1 cellular context compared by ENCODE assay signal in the genomic region with DNA sequence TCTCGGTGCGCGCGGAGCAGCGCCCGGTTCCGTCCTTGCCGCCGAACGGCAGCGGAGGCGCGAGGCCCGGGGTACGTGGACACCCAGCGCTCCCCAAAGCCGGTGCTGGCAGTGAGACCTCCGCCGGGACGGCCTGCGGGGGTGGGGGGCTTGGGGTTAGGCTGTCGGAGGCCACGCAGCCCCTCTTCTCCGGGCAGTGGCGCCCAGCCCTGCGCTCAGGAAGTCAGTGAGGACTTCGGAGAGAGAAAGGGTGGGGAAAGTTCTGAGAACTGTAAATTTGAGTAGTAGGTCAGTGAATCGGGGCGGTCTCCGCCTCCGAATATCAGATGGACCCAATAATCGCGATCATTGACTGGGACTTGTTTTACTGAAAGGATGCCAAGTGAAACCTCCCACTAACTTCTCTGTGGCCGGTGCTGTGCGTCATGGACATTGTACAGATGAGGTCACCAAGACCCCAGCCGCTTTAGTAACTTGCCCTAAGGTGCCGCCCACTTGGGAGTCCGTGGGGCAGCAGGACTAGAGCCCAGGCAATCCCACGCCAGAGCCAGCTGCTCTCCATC.
TF ChIP-seq lines count a peak whose summit lies in the region.

No MANE protein-coding gene starts in this region.

TF ChIP-seq in HepG2, 621 proteins besides CTCF, POLR2A, EP300 and RAD21 (continues in another document):
- TF ChIP-seq, protein P1, sequence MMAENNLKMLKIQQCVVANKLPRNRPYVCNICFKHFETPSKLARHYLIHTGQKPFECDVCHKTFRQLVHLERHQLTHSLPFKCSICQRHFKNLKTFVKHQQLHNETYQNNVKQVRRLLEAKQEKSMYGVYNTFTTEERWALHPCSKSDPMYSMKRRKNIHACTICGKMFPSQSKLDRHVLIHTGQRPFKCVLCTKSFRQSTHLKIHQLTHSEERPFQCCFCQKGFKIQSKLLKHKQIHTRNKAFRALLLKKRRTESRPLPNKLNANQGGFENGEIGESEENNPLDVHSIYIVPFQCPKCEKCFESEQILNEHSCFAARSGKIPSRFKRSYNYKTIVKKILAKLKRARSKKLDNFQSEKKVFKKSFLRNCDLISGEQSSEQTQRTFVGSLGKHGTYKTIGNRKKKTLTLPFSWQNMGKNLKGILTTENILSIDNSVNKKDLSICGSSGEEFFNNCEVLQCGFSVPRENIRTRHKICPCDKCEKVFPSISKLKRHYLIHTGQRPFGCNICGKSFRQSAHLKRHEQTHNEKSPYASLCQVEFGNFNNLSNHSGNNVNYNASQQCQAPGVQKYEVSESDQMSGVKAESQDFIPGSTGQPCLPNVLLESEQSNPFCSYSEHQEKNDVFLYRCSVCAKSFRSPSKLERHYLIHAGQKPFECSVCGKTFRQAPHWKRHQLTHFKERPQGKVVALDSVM (CRISPR knock-in tag; IDR thresholded peaks at IDR 0.05) = no peak
- TF ChIP-seq, protein P2, sequence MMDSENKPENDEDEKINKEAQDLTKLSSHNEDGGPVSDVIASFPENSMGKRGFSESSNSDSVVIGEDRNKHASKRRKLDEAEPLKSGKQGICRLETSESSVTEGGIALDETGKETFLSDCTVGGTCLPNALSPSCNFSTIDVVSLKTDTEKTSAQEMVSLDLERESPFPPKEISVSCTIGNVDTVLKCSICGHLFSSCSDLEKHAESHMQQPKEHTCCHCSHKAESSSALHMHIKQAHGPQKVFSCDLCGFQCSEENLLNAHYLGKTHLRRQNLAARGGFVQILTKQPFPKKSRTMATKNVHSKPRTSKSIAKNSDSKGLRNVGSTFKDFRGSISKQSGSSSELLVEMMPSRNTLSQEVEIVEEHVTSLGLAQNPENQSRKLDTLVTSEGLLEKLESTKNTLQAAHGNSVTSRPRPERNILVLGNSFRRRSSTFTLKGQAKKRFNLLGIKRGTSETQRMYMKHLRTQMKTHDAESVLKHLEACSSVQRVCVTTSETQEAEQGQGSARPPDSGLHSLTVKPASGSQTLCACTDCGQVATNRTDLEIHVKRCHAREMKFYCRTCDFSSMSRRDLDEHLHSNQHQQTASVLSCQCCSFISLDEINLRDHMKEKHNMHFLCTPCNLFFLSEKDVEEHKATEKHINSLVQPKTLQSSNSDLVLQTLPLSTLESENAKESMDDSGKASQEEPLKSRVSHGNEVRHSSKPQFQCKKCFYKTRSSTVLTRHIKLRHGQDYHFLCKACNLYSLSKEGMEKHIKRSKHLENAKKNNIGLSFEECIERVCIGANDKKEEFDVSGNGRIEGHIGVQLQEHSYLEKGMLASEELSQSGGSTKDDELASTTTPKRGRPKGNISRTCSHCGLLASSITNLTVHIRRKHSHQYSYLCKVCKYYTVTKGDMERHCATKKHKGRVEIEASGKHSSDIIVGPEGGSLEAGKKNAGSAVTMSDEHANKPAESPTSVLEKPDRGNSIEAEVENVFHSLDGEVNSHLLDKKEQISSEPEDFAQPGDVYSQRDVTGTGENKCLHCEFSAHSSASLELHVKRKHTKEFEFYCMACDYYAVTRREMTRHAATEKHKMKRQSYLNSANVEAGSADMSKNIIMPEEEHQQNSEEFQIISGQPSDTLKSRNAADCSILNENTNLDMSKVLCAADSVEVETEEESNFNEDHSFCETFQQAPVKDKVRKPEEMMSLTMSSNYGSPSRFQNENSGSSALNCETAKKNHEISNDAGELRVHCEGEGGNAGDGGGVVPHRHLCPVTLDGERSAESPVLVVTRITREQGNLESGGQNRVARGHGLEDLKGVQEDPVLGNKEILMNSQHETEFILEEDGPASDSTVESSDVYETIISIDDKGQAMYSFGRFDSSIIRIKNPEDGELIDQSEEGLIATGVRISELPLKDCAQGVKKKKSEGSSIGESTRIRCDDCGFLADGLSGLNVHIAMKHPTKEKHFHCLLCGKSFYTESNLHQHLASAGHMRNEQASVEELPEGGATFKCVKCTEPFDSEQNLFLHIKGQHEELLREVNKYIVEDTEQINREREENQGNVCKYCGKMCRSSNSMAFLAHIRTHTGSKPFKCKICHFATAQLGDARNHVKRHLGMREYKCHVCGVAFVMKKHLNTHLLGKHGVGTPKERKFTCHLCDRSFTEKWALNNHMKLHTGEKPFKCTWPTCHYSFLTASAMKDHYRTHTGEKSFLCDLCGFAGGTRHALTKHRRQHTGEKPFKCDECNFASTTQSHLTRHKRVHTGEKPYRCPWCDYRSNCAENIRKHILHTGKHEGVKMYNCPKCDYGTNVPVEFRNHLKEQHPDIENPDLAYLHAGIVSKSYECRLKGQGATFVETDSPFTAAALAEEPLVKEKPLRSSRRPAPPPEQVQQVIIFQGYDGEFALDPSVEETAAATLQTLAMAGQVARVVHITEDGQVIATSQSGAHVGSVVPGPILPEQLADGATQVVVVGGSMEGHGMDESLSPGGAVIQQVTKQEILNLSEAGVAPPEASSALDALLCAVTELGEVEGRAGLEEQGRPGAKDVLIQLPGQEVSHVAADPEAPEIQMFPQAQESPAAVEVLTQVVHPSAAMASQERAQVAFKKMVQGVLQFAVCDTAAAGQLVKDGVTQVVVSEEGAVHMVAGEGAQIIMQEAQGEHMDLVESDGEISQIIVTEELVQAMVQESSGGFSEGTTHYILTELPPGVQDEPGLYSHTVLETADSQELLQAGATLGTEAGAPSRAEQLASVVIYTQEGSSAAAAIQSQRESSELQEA (CRISPR knock-in tag; IDR thresholded peaks at IDR 0.05; ENCODE audit: not compliant biosample characterization) = no peak
- no peak for TF ChIP-seq KDM4B (CRISPR knock-in tag; IDR thresholded peaks at IDR 0.05)
- peak; percentile 69; the same call in 1 of the 2 replicates for TF ChIP-seq ZNF747 (CRISPR knock-in tag; IDR thresholded peaks at IDR 0.05; ENCODE audit: borderline replicate concordance)
- no peak for TF ChIP-seq NFRKB (IDR thresholded peaks at IDR 0.05)
- TF ChIP-seq, protein P3, sequence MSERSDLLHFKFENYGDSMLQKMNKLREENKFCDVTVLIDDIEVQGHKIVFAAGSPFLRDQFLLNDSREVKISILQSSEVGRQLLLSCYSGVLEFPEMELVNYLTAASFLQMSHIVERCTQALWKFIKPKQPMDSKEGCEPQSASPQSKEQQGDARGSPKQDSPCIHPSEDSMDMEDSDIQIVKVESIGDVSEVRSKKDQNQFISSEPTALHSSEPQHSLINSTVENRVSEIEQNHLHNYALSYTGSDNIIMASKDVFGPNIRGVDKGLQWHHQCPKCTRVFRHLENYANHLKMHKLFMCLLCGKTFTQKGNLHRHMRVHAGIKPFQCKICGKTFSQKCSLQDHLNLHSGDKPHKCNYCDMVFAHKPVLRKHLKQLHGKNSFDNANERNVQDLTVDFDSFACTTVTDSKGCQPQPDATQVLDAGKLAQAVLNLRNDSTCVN (CRISPR knock-in tag; IDR thresholded peaks at IDR 0.05; ENCODE audit: borderline replicate concordance) = no peak
- no peak for TF ChIP-seq RARG (CRISPR knock-in tag; IDR thresholded peaks at IDR 0.05; ENCODE audit: low read depth)
- no peak for TF ChIP-seq TAF15 (IDR thresholded peaks at IDR 0.05; ENCODE audit: low read depth, low read length, poor library complexity, severe bottlenecking)
- TF ChIP-seq ZBTB42 (CRISPR knock-in tag; IDR thresholded peaks at IDR 0.05) = no peak
- TF ChIP-seq SMAD3 (CRISPR knock-in tag; IDR thresholded peaks at IDR 0.05) = no peak
- 0 out of 2 replicates have a peak, but pooled peaks have one; percentile 46 for TF ChIP-seq KAT7 (CRISPR knock-in tag; IDR thresholded peaks at IDR 0.05; ENCODE audit: borderline replicate concordance)
- TF ChIP-seq ZNF589 (CRISPR knock-in tag; conservative IDR thresholded peaks at IDR 0.05) = no peak
- TF ChIP-seq, protein P4, sequence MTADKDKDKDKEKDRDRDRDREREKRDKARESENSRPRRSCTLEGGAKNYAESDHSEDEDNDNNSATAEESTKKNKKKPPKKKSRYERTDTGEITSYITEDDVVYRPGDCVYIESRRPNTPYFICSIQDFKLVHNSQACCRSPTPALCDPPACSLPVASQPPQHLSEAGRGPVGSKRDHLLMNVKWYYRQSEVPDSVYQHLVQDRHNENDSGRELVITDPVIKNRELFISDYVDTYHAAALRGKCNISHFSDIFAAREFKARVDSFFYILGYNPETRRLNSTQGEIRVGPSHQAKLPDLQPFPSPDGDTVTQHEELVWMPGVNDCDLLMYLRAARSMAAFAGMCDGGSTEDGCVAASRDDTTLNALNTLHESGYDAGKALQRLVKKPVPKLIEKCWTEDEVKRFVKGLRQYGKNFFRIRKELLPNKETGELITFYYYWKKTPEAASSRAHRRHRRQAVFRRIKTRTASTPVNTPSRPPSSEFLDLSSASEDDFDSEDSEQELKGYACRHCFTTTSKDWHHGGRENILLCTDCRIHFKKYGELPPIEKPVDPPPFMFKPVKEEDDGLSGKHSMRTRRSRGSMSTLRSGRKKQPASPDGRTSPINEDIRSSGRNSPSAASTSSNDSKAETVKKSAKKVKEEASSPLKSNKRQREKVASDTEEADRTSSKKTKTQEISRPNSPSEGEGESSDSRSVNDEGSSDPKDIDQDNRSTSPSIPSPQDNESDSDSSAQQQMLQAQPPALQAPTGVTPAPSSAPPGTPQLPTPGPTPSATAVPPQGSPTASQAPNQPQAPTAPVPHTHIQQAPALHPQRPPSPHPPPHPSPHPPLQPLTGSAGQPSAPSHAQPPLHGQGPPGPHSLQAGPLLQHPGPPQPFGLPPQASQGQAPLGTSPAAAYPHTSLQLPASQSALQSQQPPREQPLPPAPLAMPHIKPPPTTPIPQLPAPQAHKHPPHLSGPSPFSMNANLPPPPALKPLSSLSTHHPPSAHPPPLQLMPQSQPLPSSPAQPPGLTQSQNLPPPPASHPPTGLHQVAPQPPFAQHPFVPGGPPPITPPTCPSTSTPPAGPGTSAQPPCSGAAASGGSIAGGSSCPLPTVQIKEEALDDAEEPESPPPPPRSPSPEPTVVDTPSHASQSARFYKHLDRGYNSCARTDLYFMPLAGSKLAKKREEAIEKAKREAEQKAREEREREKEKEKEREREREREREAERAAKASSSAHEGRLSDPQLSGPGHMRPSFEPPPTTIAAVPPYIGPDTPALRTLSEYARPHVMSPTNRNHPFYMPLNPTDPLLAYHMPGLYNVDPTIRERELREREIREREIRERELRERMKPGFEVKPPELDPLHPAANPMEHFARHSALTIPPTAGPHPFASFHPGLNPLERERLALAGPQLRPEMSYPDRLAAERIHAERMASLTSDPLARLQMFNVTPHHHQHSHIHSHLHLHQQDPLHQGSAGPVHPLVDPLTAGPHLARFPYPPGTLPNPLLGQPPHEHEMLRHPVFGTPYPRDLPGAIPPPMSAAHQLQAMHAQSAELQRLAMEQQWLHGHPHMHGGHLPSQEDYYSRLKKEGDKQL (CRISPR knock-in tag; IDR thresholded peaks at IDR 0.05; ENCODE audit: low read depth) = no peak
- TF ChIP-seq ATF7-NPFF (CRISPR knock-in tag; IDR thresholded peaks at IDR 0.05; ENCODE audit: low read depth) = peak; percentile 44; the same call in 1 of the 2 replicates
- TF ChIP-seq, protein P5, sequence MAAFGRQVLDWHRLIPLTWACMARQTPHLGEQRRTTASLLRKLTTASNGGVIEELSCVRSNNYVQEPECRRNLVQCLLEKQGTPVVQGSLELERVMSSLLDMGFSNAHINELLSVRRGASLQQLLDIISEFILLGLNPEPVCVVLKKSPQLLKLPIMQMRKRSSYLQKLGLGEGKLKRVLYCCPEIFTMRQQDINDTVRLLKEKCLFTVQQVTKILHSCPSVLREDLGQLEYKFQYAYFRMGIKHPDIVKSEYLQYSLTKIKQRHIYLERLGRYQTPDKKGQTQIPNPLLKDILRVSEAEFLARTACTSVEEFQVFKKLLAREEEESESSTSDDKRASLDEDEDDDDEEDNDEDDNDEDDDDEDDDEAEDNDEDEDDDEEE (CRISPR knock-in tag; IDR thresholded peaks at IDR 0.05) = 0 out of 2 replicates have a peak, but pooled peaks have one; percentile 13
- TF ChIP-seq ZNF773 (CRISPR knock-in tag; IDR thresholded peaks at IDR 0.05; ENCODE audit: borderline replicate concordance) = no peak
- TF ChIP-seq SMYD3 (CRISPR knock-in tag; IDR thresholded peaks at IDR 0.05) = no peak
- TF ChIP-seq ARHGAP35 (CRISPR knock-in tag; IDR thresholded peaks at IDR 0.05; ENCODE audit: borderline replicate concordance) = 0 out of 2 replicates have a peak, but pooled peaks have one; percentile 52
- TF ChIP-seq JARID2 (CRISPR knock-in tag; IDR thresholded peaks at IDR 0.05; ENCODE audit: insufficient replicate concordance) = no peak
- peak; percentile 83; the same call in 1 of the 2 replicates for TF ChIP-seq EEA1 (CRISPR knock-in tag; IDR thresholded peaks at IDR 0.05; ENCODE audit: borderline replicate concordance)
- TF ChIP-seq ARNT (IDR thresholded peaks at IDR 0.05) = no peak
- no peak for TF ChIP-seq SMARCC2 (IDR thresholded peaks at IDR 0.05)
- TF ChIP-seq, protein P6, sequence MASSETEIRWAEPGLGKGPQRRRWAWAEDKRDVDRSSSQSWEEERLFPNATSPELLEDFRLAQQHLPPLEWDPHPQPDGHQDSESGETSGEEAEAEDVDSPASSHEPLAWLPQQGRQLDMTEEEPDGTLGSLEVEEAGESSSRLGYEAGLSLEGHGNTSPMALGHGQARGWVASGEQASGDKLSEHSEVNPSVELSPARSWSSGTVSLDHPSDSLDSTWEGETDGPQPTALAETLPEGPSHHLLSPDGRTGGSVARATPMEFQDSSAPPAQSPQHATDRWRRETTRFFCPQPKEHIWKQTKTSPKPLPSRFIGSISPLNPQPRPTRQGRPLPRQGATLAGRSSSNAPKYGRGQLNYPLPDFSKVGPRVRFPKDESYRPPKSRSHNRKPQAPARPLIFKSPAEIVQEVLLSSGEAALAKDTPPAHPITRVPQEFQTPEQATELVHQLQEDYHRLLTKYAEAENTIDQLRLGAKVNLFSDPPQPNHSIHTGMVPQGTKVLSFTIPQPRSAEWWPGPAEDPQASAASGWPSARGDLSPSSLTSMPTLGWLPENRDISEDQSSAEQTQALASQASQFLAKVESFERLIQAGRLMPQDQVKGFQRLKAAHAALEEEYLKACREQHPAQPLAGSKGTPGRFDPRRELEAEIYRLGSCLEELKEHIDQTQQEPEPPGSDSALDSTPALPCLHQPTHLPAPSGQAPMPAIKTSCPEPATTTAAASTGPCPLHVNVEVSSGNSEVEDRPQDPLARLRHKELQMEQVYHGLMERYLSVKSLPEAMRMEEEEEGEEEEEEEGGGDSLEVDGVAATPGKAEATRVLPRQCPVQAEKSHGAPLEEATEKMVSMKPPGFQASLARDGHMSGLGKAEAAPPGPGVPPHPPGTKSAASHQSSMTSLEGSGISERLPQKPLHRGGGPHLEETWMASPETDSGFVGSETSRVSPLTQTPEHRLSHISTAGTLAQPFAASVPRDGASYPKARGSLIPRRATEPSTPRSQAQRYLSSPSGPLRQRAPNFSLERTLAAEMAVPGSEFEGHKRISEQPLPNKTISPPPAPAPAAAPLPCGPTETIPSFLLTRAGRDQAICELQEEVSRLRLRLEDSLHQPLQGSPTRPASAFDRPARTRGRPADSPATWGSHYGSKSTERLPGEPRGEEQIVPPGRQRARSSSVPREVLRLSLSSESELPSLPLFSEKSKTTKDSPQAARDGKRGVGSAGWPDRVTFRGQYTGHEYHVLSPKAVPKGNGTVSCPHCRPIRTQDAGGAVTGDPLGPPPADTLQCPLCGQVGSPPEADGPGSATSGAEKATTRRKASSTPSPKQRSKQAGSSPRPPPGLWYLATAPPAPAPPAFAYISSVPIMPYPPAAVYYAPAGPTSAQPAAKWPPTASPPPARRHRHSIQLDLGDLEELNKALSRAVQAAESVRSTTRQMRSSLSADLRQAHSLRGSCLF (CRISPR knock-in tag; IDR thresholded peaks at IDR 0.05; ENCODE audit: borderline replicate concordance) = no peak
- peak; percentile 57 for TF ChIP-seq RBFOX2 (IDR thresholded peaks at IDR 0.05; ENCODE audit: low read depth, low read length)
- TF ChIP-seq ZNF549 (CRISPR knock-in tag; IDR thresholded peaks at IDR 0.05) = no peak
- no peak for TF ChIP-seq ZNF567 (CRISPR knock-in tag; IDR thresholded peaks at IDR 0.05; ENCODE audit: borderline replicate concordance)
